19 cellular contexts compared by ENCODE assay signal in the genomic region with DNA sequence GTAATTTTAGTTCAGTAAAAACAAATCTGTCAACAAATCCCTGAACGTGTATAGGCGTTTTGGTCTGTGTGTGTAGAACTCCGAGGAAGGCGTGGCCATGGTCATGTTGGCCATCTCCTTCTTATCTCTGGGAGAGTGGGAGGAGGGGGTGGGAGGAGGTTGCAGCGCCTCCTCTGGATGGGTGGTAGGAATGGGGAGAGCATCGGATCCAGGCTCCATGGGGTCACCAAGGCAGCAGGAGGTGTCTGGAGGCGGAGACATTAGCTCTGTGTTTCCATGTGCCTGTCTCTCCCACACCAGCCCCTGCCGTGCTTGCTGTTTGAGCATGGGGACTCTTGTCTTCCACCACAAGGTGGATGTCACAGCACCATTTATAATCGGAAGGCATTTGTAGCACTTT. TPM values are rescaled to one million over a fixed set of nuclear protein-coding genes. Genes with fewer than 3 reads are reported as not detected.
DNase-seq lines count a peak whose midpoint lies in the region; ATAC-seq, FAIRE-seq and TF ChIP-seq lines count a peak whose summit lies in the region.
"Had no signal": no experiment of that assay in that cellular context is flagged by ENCODE, and none has a peak within 500 bp of the region (broad histone marks: within the 10 kb centered on the region; RNA-seq: fewer than 3 reads in every experiment).

No MANE protein-coding gene starts in this region.

- no peak for TF ChIP-seq POLR2A in K562 (conservative IDR thresholded peaks at IDR 0.05)

- in situ Hi-C loops in K562 (cut with MboI), result no loop called here

- POLR2A ChIA-PET in K562 (lab: Yijun Ruan, JAX), result no interaction called here

- no peak overlapping the region for H2AK5ac ChIP-seq in neuronal stem cell (ENCODE audit: low read depth, low read length)

- BruUV-seq in K562 (replicated peaks; lab: Mats Ljungman, UMichigan), result no TSS peak

- no peak overlapping the region for H3K27ac ChIP-seq in K562 (ENCODE audit: extremely low read depth, low read depth, low read length)
- no peak overlapping the region for H3K27ac ChIP-seq in neuronal stem cell (replicated peaks; ENCODE audit: low read length)
- H3K27ac ChIP-seq: colonic mucosa, thyroid gland had no signal

- H3K27me3 ChIP-seq in K562 (ENCODE audit: control insufficient read depth in 2 of 2, insufficient read depth in 2 of 2, low read length in 2 of 2), result peaks cover 0 to 2% of the 10 kb centered on the region in 2 experiments; a peak in 1 of 5 replicates
- no peaks in the 10 kb centered on the region for H3K27me3 ChIP-seq in neuronal stem cell (ENCODE audit: control insufficient read depth in 3 of 3, insufficient read depth in 3 of 3, low read depth in 1 of 3, low read length in 3 of 3)
- H3K27me3 ChIP-seq: colonic mucosa, thyroid gland had no signal

- no peak for TF ChIP-seq EP300 in K562 (IDR thresholded peaks at IDR 0.05; ENCODE audit: low read length)

- TF ChIP-seq RAD21 in K562 (CRISPR knock-in tag; conservative IDR thresholded peaks at IDR 0.05 in 1 of 2, IDR thresholded peaks at IDR 0.05 in 1 of 2), result no peak

- H2AFZ ChIP-seq in K562 (ENCODE audit: low read depth, low read length) (0 out of 2 replicates have a peak overlapping the region, but pooled peaks have one; percentile 37), neuronal stem cell (ENCODE audit: low read length) (no peak overlapping the region)

- H3K23ac ChIP-seq in neuronal stem cell (ENCODE audit: low read depth, low read length, poor library complexity), result no peak overlapping the region

- H2BK5ac ChIP-seq in neuronal stem cell (ENCODE audit: low read length), result no peak overlapping the region

- H3K4me3 ChIP-seq in K562 (no peak overlapping the region), neuronal stem cell (ENCODE audit: low read length in 2 of 2) (no peak overlapping the region)
- H3K4me3 ChIP-seq: colonic mucosa, thyroid gland had no signal

- H3K14ac ChIP-seq in neuronal stem cell (ENCODE audit: low read length), result no peak overlapping the region

- H3K18ac ChIP-seq in neuronal stem cell (ENCODE audit: low read length), result no peak overlapping the region

- no peaks in the 10 kb centered on the region for H3K79me1 ChIP-seq in neuronal stem cell (ENCODE audit: low read depth, low read length)

- H2BK15ac ChIP-seq in neuronal stem cell (ENCODE audit: low read length), result no peak overlapping the region

- intact Hi-C loops in K562 (cut with micrococcal nuclease), result no loop called here

- H3K9me1 ChIP-seq in K562 (ENCODE audit: control insufficient read depth, insufficient read depth, low read length), result no peaks in the 10 kb centered on the region

- no peak overlapping the region for H4K8ac ChIP-seq in neuronal stem cell (ENCODE audit: low read depth, low read length)

- FAIRE-seq in K562 (lab: Jason Lieb, UNC), result peak; percentile 6

- DNase-seq in NCI-H748 (lab: John Stamatoyannopoulos, UW; ENCODE audit: unreplicated experiment) (peak; percentile 3), NCI-H748 treated with DMSO at 0.1 percent for 48 hours (lab: John Stamatoyannopoulos, UW) (no peak), HT-29 (ENCODE audit: low spot score) (peak; percentile 19), K562 (ENCODE audit: extremely low read depth in 1 of 4, low spot score in 3 of 4) (peak; percentile 51 to 67 (median 64)), neuronal stem cell (ENCODE audit: low spot score) (no peak), HCEC 1CT (no peak)
- DNase-seq: activated CD8-positive, alpha-beta T cell treated with anti-CD3 and anti-CD28 coated beads, Interleukin-2, amount 10 ng/mL, durations not matched to agents 7 days and 5 days; activated T-cell treated with anti-CD3 and anti-CD28 coated beads, Interleukin-2, amount 50 U/mL, for 72 hours; CD4-positive, CD25-positive, alpha-beta regulatory T cell; colonic mucosa; Karpas-422; NCI-H1048; occipital lobe; retina; thyroid gland had no signal

- WGBS in K562 (ENCODE audit: insufficient coverage, low coverage, missing lambda C conversion rate), result 2% methylated on average over 9 of the region's 9 CpGs
- WGBS in neuronal stem cell (ENCODE audit: extremely low coverage in 2 of 2, insufficient read length in 2 of 2, insufficient replicate concordance in 1 of 2), 2 donors, result no CpG with 5 or more reads among the region's 9 CpGs

- no peak overlapping the region for H3K4me2 ChIP-seq in K562 (ENCODE audit: insufficient read depth, low read length)
- no peak overlapping the region for H3K4me2 ChIP-seq in neuronal stem cell (ENCODE audit: insufficient read depth, low read length, poor library complexity, severe bottlenecking)

- H3K9me3 ChIP-seq in K562 (replicated peaks; ENCODE audit: control insufficient read depth, insufficient read depth, low read depth, low read length), result no peaks in the 10 kb centered on the region
- peaks cover 0 to 2% of the 10 kb centered on the region in 2 donors for H3K9me3 ChIP-seq in neuronal stem cell (replicated peaks in 1 of 2; ENCODE audit: control insufficient read depth in 2 of 2, insufficient read depth in 1 of 2, low read depth in 1 of 2, low read length in 2 of 2)
- H3K9me3 ChIP-seq: colonic mucosa, thyroid gland had no signal

- no peaks in the 10 kb centered on the region for H4K20me1 ChIP-seq in K562 (replicated peaks; ENCODE audit: control insufficient read depth, insufficient read depth, low read length)

- CTCF ChIA-PET in K562 (lab: Yijun Ruan, JAX; ENCODE audit: low intra/inter-chr PET ratio), result no interaction called here

- ATAC-seq in K562 (peak; percentile 93), HG02763 (IDR thresholded peaks at IDR 0.05; ENCODE audit: unreplicated experiment) (no peak), HG03460 (IDR thresholded peaks at IDR 0.05; ENCODE audit: unreplicated experiment) (no peak)
- ATAC-seq: activated CD8-positive, alpha-beta T cell treated with anti-CD3 and anti-CD28 coated beads, Interleukin-2, amount 10 ng/mL, durations not matched to agents 7 days and 5 days; activated naive CD4-positive, alpha-beta T cell treated with anti-CD3 and anti-CD28 coated beads, Interleukin-2, amount 50 U/mL, for 72 hours; activated T-cell treated with anti-CD3 and anti-CD28 coated beads, Interleukin-2, amount 50 U/mL, for 72 hours had no signal

- no peak overlapping the region for H2BK120ac ChIP-seq in neuronal stem cell (ENCODE audit: low read depth, low read length)

- H4K91ac ChIP-seq in neuronal stem cell (ENCODE audit: low read depth, low read length, poor library complexity), result no peak overlapping the region

- no peaks in the 10 kb centered on the region for H3K79me2 ChIP-seq in K562 (ENCODE audit: control insufficient read depth, insufficient read depth, low read length)

- no peak overlapping the region for H3K4ac ChIP-seq in neuronal stem cell (ENCODE audit: low read length)

- TF ChIP-seq CTCF in K562 (IDR thresholded peaks at IDR 0.05 in 2 of 3, conservative IDR thresholded peaks at IDR 0.05 in 1 of 3; ENCODE audit: insufficient read depth in 2 of 3, low read depth in 1 of 3, low read length in 3 of 3), result peak; percentile 51 to 61 (median 55)

- H2BK12ac ChIP-seq in neuronal stem cell (ENCODE audit: low read length), result no peak overlapping the region

- no peaks in the 10 kb centered on the region for H3K36me3 ChIP-seq in K562 (ENCODE audit: control insufficient read depth, insufficient read depth, low read length)
- no peaks in the 10 kb centered on the region for H3K36me3 ChIP-seq in neuronal stem cell (replicated peaks in 1 of 2; ENCODE audit: control insufficient read depth in 2 of 2, insufficient read depth in 2 of 2, low read length in 2 of 2)
- H3K36me3 ChIP-seq: colonic mucosa, thyroid gland had no signal

- H3K4me1 ChIP-seq in K562 (replicated peaks in 1 of 2; ENCODE audit: control insufficient read depth in 2 of 2, insufficient read depth in 2 of 2, low read length in 2 of 2), result no peaks in the 10 kb centered on the region; a peak in 1 of 5 replicates
- peaks cover 0 to 4% of the 10 kb centered on the region in 2 donors for H3K4me1 ChIP-seq in neuronal stem cell (ENCODE audit: control insufficient read depth in 2 of 2, insufficient read depth in 1 of 2, low read depth in 1 of 2, low read length in 2 of 2)
- H3K4me1 ChIP-seq: colonic mucosa had no signal

- H3K9ac ChIP-seq in K562 (ENCODE audit: insufficient read depth in 1 of 2, low read depth in 2 of 2, low read length in 2 of 2), result no peak overlapping the region
- H3K9ac ChIP-seq in neuronal stem cell (ENCODE audit: low read depth, low read length, poor library complexity), result peak overlapping the region; percentile 50

RNA-seq across cellular contexts. Expression of gene TRPM1, which starts 34.5 kb away (rescaled TPM):
- not detected in 2 replicates for total RNA-seq in HT-29 (2014; rRNA removed; shearing (Covaris generic))
- total RNA-seq in K562 (2011; cell fraction: chromatin; rRNA removed; ENCODE audit: low replicate concordance), result 0.07 TPM in 1 of 2 replicates, not detected in the other
- total RNA-seq in K562 (2011; cell fraction: nucleolus; rRNA removed), result not detected in 2 replicates
- not detected in 2 replicates for total RNA-seq in K562 (2011; cell fraction: nucleoplasm; rRNA removed)
- not detected in 2 replicates for total RNA-seq in K562 (2014; rRNA removed)
- total RNA-seq in K562 (2014; rRNA removed; fragmentation: Illumina TruSeq; extraction: Trizol), result 0.03 TPM in 1 of 2 replicates, not detected in the other
- 0.04 TPM in 1 of 2 replicates, not detected in the other for total RNA-seq in K562 (2015; rRNA removed; fragmentation: Illumina TruSeq; extraction: Trizol)
- not detected in 2 replicates for total RNA-seq in K562 (2021)
- 0.01 TPM in 1 of 2 replicates, not detected in the other for polyA plus RNA-seq in K562 (2011; rRNA removed)
- polyA plus RNA-seq in K562 (2011; cell fraction: cytosol; rRNA removed), result 0.01 TPM in 1 of 2 replicates, not detected in the other
- not detected in 2 replicates for polyA plus RNA-seq in K562 (2011; cell fraction: nucleus; rRNA removed)
- polyA plus RNA-seq in K562 (2012), result 0.01 and 0.06 TPM in 2 replicates
- 0.03 TPM in 1 of 2 replicates, not detected in the other for polyA plus RNA-seq in K562 (2014; fragmentation: Illumina TruSeq; extraction: Trizol)
- under 1 TPM; 0.03 to 0.06 TPM for polyA plus RNA-seq in K562 (2014; fragmentation: Nextera tagmentation; extraction: Ambion mirVana)
- polyA plus RNA-seq in K562 (2014; rRNA removed), result 0.01 TPM in 1 of 2 replicates, not detected in the other
- not detected in 2 replicates for polyA minus RNA-seq in K562 (2011; rRNA and poly(A)+ RNA removed)
- not detected in 2 replicates for polyA minus RNA-seq in K562 (2011; cell fraction: cytosol; rRNA and poly(A)+ RNA removed)
- polyA minus RNA-seq in K562 (2011; cell fraction: nucleus; rRNA and poly(A)+ RNA removed), result not detected in 2 replicates
- polyA plus RNA-seq in neuronal stem cell (2013, experiment 1 of 2), result not detected
- not detected for polyA plus RNA-seq in neuronal stem cell (2013, experiment 2 of 2)
- total RNA-seq: activated CD8-positive, alpha-beta T cell treated with anti-CD3 and anti-CD28 coated beads, Interleukin-2, amount 10 ng/mL, durations not matched to agents 7 days and 5 days; activated naive CD4-positive, alpha-beta T cell treated with anti-CD3 and anti-CD28 coated beads, Interleukin-2, amount 50 U/mL, for 72 hours; activated T-cell treated with anti-CD3 and anti-CD28 coated beads, Interleukin-2, amount 50 U/mL, for 72 hours; CD4-positive, CD25-positive, alpha-beta regulatory T cell; colonic mucosa; H4; occipital lobe; thyroid gland had no signal
- polyA plus RNA-seq: CD4-positive, CD25-positive, alpha-beta regulatory T cell had no signal

Comparison
In these comparisons a context has a peak if more than half of its experiments do, and no peak if none do; other contexts are left out.
1. DNase-seq: peak in NCI-H748 (single experiment), HT-29 (single experiment) and K562 (4 of 4); none in NCI-H748 treated with DMSO at 0.1 percent for 48 hours (single experiment), neuronal stem cell (single experiment) and HCEC 1CT (single experiment).